In genomic region chr9:133144142-133144886, GRCh38 we compare ENCODE assay signal across 8 cellular contexts. TPM values are rescaled to one million over a fixed set of nuclear protein-coding genes. Genes with fewer than 3 reads are reported as not detected.
DNase-seq lines count a peak whose midpoint lies in the region; ATAC-seq and TF ChIP-seq lines count a peak whose summit lies in the region.

No MANE protein-coding gene starts in this region.

- H3K4me3 ChIP-seq in choroid plexus epithelial cell (ENCODE audit: low read depth, low read length): peak overlapping the region; percentile 52
- H3K4me3 ChIP-seq in right lobe of liver: peak overlapping the region; percentile 22 to 40 (median 38)

- ATAC-seq in HG02798 (IDR thresholded peaks at IDR 0.05; ENCODE audit: poor library complexity, unreplicated experiment): peak; percentile 49
- peak; percentile 66 to 72 (median 66) for ATAC-seq in right lobe of liver

- DNase-seq in GM13976 (ENCODE audit: low spot score): peak; percentile 93
- peak; percentile 58 for DNase-seq in NCI-H2227 treated with DMSO at 0.1 percent for 48 hours (lab: John Stamatoyannopoulos, UW)
- peak; percentile 73 to 93 for DNase-seq in activated CD4-positive, alpha-beta T cell treated with anti-CD3 and anti-CD28 coated beads for 4 hours
- peak; percentile 60 for DNase-seq in choroid plexus epithelial cell (ENCODE audit: low read depth)
- DNase-seq in right lobe of liver: peak; percentile 72 to 90 (median 89)
- peak; percentile 86 to 92 (median 87) for DNase-seq in stimulated activated CD4-positive, alpha-beta T cell treated with anti-CD3 and anti-CD28 coated beads, TNF-alpha, amount 100 ng/mL, for 24 hours (ENCODE audit: low read depth in 3 of 3)
- no peak for DNase-seq in inferior parietal cortex (ENCODE audit: extremely low spot score)

- no peaks in the 10 kb centered on the region for H3K27me3 ChIP-seq in right lobe of liver

- TF ChIP-seq CTCF in GM13976 (IDR thresholded peaks at IDR 0.05; ENCODE audit: borderline replicate concordance, control extremely low read depth, extremely low read depth, insufficient read depth, missing control alignments) (peak; percentile 98), choroid plexus epithelial cell (conservative IDR thresholded peaks at IDR 0.05; ENCODE audit: low read depth, low read length) (peak; percentile 77), right lobe of liver (IDR thresholded peaks at IDR 0.05) (peak; percentile 98 to 99 (median 99))

- intact Hi-C loops in right lobe of liver (cut with DNase I): loop anchor here (5.0 kb wide), 1 partner anchor 42 kb away; no protein-coding TSS in a partner anchor

- H3K27ac ChIP-seq in right lobe of liver: peak overlapping the region; percentile 0 to 51 (median 2)

- in situ Hi-C loops in GM13976 (cut with MboI; ENCODE audit: low sequenced_read_pairs, unreplicated experiment): no loop called here

- 2% methylated on average over 17 of the region's 52 CpGs for WGBS in right lobe of liver (ENCODE audit: insufficient coverage, low coverage, low lambda C conversion rate, missing lambda C conversion rate)

- no peaks in the 10 kb centered on the region for H3K36me3 ChIP-seq in right lobe of liver

- no peak for TF ChIP-seq POLR2A in right lobe of liver (IDR thresholded peaks at IDR 0.05)

- no peaks in the 10 kb centered on the region for H3K9me3 ChIP-seq in right lobe of liver

- H3K4me1 ChIP-seq in right lobe of liver: peaks cover 0 to 20% (median 8%) of the 10 kb centered on the region in 4 donors

RNA-seq across cellular contexts. Expression of gene GBGT1, which starts 19.4 kb away (rescaled TPM):
- 1 to 10 TPM in 5 of 6 experiments, under 1 TPM in 1; 0.68 to 3.7 (median 1.9) TPM for total RNA-seq in right lobe of liver

RNA-seq across cellular contexts. Expression of gene RALGDS, which starts 23.3 kb away (rescaled TPM):
- total RNA-seq in right lobe of liver: 10 to 100 TPM in 1 of 6 experiments, 1 to 10 TPM in 5; 4.3 to 19.8 (median 5.7) TPM
